Comparison of ENCODE assay signal across 1 cellular context in genomic region chr1:82226198-82226505, GRCh38.
TF ChIP-seq lines count a peak whose summit lies in the region.

No MANE protein-coding gene starts in this region.

TF ChIP-seq in HEK293, 187 proteins besides CTCF, POLR2A, EP300 and RAD21 (continued from another document):
- TF ChIP-seq TRIM28 (IDR thresholded peaks at IDR 0.05; ENCODE audit: borderline replicate concordance, low read length) (peak; percentile 47; the same call in 1 of the 2 replicates), ZNF843 (tag by site-specific recombination; IDR thresholded peaks at IDR 0.05) (no peak), ZNF24 (tag by site-specific recombination; IDR thresholded peaks at IDR 0.05) (no peak), HOXC10 (CRISPR knock-in tag; IDR thresholded peaks at IDR 0.05) (no peak), ZNF776 (tag by site-specific recombination; IDR thresholded peaks at IDR 0.05; ENCODE audit: borderline replicate concordance) (no peak), MZF1 (tag by site-specific recombination; IDR thresholded peaks at IDR 0.05; ENCODE audit: borderline replicate concordance) (peak; percentile 86), ZBTB44 (tag by site-specific recombination; IDR thresholded peaks at IDR 0.05) (0 out of 2 replicates have a peak, but pooled peaks have one; percentile 27), ZSCAN23 (tag by site-specific recombination; IDR thresholded peaks at IDR 0.05) (no peak)
